18 cellular contexts compared by ENCODE assay signal in the genomic region with DNA sequence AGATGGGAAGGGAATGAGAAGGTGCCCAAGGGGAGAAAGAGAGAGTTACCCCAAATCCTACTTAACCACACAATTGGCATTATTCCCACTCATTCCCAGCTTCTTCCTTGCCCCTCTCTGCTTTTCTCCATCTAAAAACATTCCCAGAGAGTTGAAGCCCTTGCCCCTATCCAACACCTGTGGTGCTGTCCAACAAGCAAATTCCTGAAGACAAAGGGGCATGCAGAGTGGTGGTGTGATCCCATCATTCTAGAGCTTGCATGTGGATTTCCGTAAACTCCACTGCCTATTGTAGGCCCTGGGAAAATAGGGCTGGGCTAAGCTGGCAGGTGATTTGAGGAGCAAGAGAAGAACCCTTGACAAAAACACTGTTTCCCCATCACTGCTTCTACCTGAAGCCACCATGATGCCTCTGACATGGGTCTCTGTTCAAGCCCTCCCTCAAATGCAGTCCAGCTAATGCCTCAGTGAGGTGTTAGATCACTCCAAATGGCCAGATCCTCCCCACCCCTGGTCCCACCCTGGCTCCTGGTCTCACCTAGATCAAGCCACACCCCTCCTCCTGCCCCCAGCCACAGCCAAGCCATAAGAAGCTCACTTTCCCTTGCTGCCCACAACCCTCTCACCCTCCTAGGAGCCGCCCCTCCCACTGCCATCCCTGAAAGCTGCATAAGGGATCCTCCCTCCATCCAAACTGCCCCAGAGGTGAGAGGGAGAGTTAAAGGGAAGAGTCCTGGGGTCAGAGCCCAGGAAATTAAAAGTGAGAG. TPM values are rescaled to one million over a fixed set of nuclear protein-coding genes. Genes with fewer than 3 reads are reported as not detected.
DNase-seq lines count a peak whose midpoint lies in the region; ATAC-seq, FAIRE-seq and TF ChIP-seq lines count a peak whose summit lies in the region.
"Had no signal": no experiment of that assay in that cellular context is flagged by ENCODE, and none has a peak within 500 bp of the region (broad histone marks: within the 10 kb centered on the region; RNA-seq: fewer than 3 reads in every experiment).

No MANE protein-coding gene starts in this region.

- DNase-seq in A549 (ENCODE audit: low read depth in 1 of 2, low spot score in 1 of 2) (no peak), H7 (peak; percentile 80), WTC11 (ENCODE audit: low spot score) (peak; percentile 54), iPS-NIHi11 (ENCODE audit: low spot score) (peak; percentile 74), NOMO-1 treated with DMSO at 0.1 percent for 48 hours (lab: John Stamatoyannopoulos, UW; ENCODE audit: unreplicated experiment) (no peak), NCI-H1417 (lab: John Stamatoyannopoulos, UW) (no peak)
- DNase-seq: NCI-H1105; NCI-H187 treated with DMSO at 0.1 percent for 48 hours; NCI-H2171; NCI-H446 treated with DMSO at 0.1 percent for 48 hours; NK-92 treated with Interleukin-12 subunit alpha and Interleukin-12 subunit beta, amount 100 ng/mL, for 24 hours; T-cell had no signal

- peaks cover 14% of the 10 kb centered on the region for H3K4me1 Mint-ChIP-seq in WTC11
- H3K4me1 Mint-ChIP-seq: T-cell had no signal

- H3K27ac Mint-ChIP-seq in WTC11 = no peak overlapping the region
- H3K27ac Mint-ChIP-seq: T-cell had no signal

- TF ChIP-seq EP300 in A549 (IDR thresholded peaks at IDR 0.05) = no peak

- TF ChIP-seq CTCF in A549 (IDR thresholded peaks at IDR 0.05) (no peak), WTC11 (IDR thresholded peaks at IDR 0.05) (no peak)

- POLR2A ChIA-PET in A549 (lab: Yijun Ruan, JAX) = no interaction called here
- POLR2A ChIA-PET in WTC11 (lab: Charles Lee) = interaction anchor here (0.5 to 1.3 kb wide), 4 partner anchors 23 to 1386 kb away, joined by 3 to 6 read pairs (median 3); no protein-coding TSS in a partner anchor

- CTCF ChIA-PET in A549 (lab: Yijun Ruan, JAX) (interaction anchor here (0.7 to 1.6 kb wide), 5 partner anchors 9 to 319 kb away, joined by 3 to 4 read pairs (median 3); no protein-coding TSS in a partner anchor), WTC11 (lab: Charles Lee) (interaction anchor here (0.6 to 5.2 kb wide), 11 partner anchors 9 to 382 kb away, joined by 3 to 37 read pairs (median 4); no protein-coding TSS in a partner anchor)

- 0 out of 3 replicates have a peak, but pooled peaks cover 4% of the 10 kb centered on the region for H3K9me3 ChIP-seq in A549

- no peaks in the 10 kb centered on the region for H3K4me1 ChIP-seq in A549

- H3K27me3 Mint-ChIP-seq in WTC11 (ENCODE audit: low read depth) = no peaks in the 10 kb centered on the region; the same call in 1 of the 2 replicates

- H3K4me3 Mint-ChIP-seq in WTC11 = no peak overlapping the region
- H3K4me3 Mint-ChIP-seq: T-cell had no signal

- no peak overlapping the region for H3K27ac ChIP-seq in A549
- H3K27ac ChIP-seq: C4-2B, RWPE1 had no signal

- TF ChIP-seq RAD21 in A549 (conservative IDR thresholded peaks at IDR 0.05 in 1 of 2, IDR thresholded peaks at IDR 0.05 in 1 of 2) = no peak

- FAIRE-seq in A549 (lab: Jason Lieb, UNC) = no peak

- H3K4me3 ChIP-seq in A549 = no peak overlapping the region
- no peak overlapping the region for H3K4me3 ChIP-seq in H7 (ENCODE audit: insufficient read depth, low read depth, low read length)

- no peak for ATAC-seq in A549
- peak; percentile 89 for ATAC-seq in WTC11
- no peak for ATAC-seq in HG03159 (IDR thresholded peaks at IDR 0.05; ENCODE audit: unreplicated experiment)
- no peak for ATAC-seq in GM19328 (IDR thresholded peaks at IDR 0.05; ENCODE audit: unreplicated experiment)
- ATAC-seq: T-cell had no signal

- TF ChIP-seq POLR2A in A549 (IDR thresholded peaks at IDR 0.05; ENCODE audit: low read length) = no peak

- no peaks in the 10 kb centered on the region for H3K36me3 ChIP-seq in H7 (replicated peaks; ENCODE audit: control insufficient read depth, insufficient read depth, low read length)

- H3K4me2 ChIP-seq in A549 = no peak overlapping the region

- peaks cover 13% of the 10 kb centered on the region for H3K9me3 Mint-ChIP-seq in WTC11

- peaks cover 13% of the 10 kb centered on the region for H3K36me3 Mint-ChIP-seq in WTC11
- H3K36me3 Mint-ChIP-seq: T-cell had no signal

- H3K27me3 ChIP-seq in H7 (ENCODE audit: control insufficient read depth, insufficient read depth, low read length) = no peaks in the 10 kb centered on the region

- WGBS in A549 (ENCODE audit: missing lambda C conversion rate) = 49% methylated on average over 2 of the region's 2 CpGs

TF ChIP-seq in A549, 52 proteins besides CTCF, POLR2A, EP300 and RAD21 (continues in another document):
- TF ChIP-seq RARB (CRISPR knock-in tag; IDR thresholded peaks at IDR 0.05) = no peak
- TF ChIP-seq, protein P1, sequence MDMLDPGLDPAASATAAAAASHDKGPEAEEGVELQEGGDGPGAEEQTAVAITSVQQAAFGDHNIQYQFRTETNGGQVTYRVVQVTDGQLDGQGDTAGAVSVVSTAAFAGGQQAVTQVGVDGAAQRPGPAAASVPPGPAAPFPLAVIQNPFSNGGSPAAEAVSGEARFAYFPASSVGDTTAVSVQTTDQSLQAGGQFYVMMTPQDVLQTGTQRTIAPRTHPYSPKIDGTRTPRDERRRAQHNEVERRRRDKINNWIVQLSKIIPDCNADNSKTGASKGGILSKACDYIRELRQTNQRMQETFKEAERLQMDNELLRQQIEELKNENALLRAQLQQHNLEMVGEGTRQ (IDR thresholded peaks at IDR 0.05) = no peak
- TF ChIP-seq, protein P2, sequence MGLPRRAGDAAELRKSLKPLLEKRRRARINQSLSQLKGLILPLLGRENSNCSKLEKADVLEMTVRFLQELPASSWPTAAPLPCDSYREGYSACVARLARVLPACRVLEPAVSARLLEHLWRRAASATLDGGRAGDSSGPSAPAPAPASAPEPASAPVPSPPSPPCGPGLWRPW (IDR thresholded peaks at IDR 0.05) = no peak

TF ChIP-seq in WTC11, 78 proteins besides CTCF, POLR2A, EP300 and RAD21 (continues in another document):
- TF ChIP-seq TCF7 (CRISPR knock-in tag; IDR thresholded peaks at IDR 0.05; ENCODE audit: low read depth) (no peak), IRF1 (CRISPR knock-in tag; IDR thresholded peaks at IDR 0.05) (no peak), AFF4 (CRISPR knock-in tag; IDR thresholded peaks at IDR 0.05; ENCODE audit: borderline replicate concordance) (no peak)

RNA-seq across cellular contexts. Expression of gene SYT2, which starts 29.5 kb away (rescaled TPM):
- polyA plus RNA-seq in A549 (2011; rRNA removed) = 0.03 TPM in 2 replicates
- 0.03 TPM in 2 replicates for polyA plus RNA-seq in A549 (2012; cell fraction: cytosol; rRNA removed)
- 0.01 and 0.04 TPM in 2 replicates for polyA plus RNA-seq in A549 (2012; cell fraction: nucleus; rRNA removed)
- polyA plus RNA-seq in A549 (2017; fragmentation: RNase III; extraction: RNeasy Plus Mini Kit Qiagen cat#74134 plus additional on column Dnase treatment) = 0.01 to 0.04 TPM (median 0.03 TPM) in 3 replicates
- polyA minus RNA-seq in A549 (2011; rRNA and poly(A)+ RNA removed) = 0.08 TPM in 1 of 2 replicates, not detected in the other
- total RNA-seq in H7 (2014; rRNA removed; shearing (Covaris generic)) = 2.8 and 3.6 TPM in 2 replicates
- total RNA-seq in WTC11 (2021) = 9.5 to 12.1 TPM (median 9.6 TPM) in 3 replicates
- total RNA-seq: MCF 10A, SK-MEL-5 had no signal

Comparison
In these comparisons a context has a peak if more than half of its experiments do, and no peak if none do; other contexts are left out.
1. DNase-seq: peak in H7 (single experiment), WTC11 (single experiment) and iPS-NIHi11 (single experiment); none in A549 (0 of 2), NOMO-1 treated with DMSO at 0.1 percent for 48 hours (single experiment) and NCI-H1417 (0 of 3).
2. Of the 8 proteins assayed by ChIP-seq in both WTC11 and A549: peak only in WTC11: JUN; only in A549: none; in both: none; in neither: 7.